Comparison of ENCODE assay signal across 15 cellular contexts in genomic region chr17:81338301-81339179, GRCh38. TPM values are rescaled to one million over a fixed set of nuclear protein-coding genes. Genes with fewer than 3 reads are reported as not detected.
DNase-seq lines count a peak whose midpoint lies in the region; ATAC-seq, FAIRE-seq and TF ChIP-seq lines count a peak whose summit lies in the region.
"Had no signal": no experiment of that assay in that cellular context is flagged by ENCODE, and none has a peak within 500 bp of the region (broad histone marks: within the 10 kb centered on the region; RNA-seq: fewer than 3 reads in every experiment).

No MANE protein-coding gene starts in this region.

- no peak overlapping the region for H4K91ac ChIP-seq in H1 (replicated peaks; ENCODE audit: insufficient read length, low read length)

- intact Hi-C loops in activated CD4-positive, alpha-beta T cell treated with anti-CD3 and anti-CD28 coated beads, Interleukin-2, amount 10 ng/mL, durations not matched to agents 24 days and 14 days (cut with micrococcal nuclease), result no loop called here

- 0 out of 4 replicates have a peak, but pooled peaks of 1 of the 2 experiments have one; percentile 6 for TF ChIP-seq RAD21 in H1 (IDR thresholded peaks at IDR 0.05 in 1 of 2, conservative IDR thresholded peaks at IDR 0.05 in 1 of 2; ENCODE audit: low read depth in 2 of 2, low read length in 2 of 2)

- H3K36me3 Mint-ChIP-seq in activated CD4-positive, alpha-beta T cell treated with anti-CD3 and anti-CD28 coated beads, Interleukin-2, amount 10 ng/mL, durations not matched to agents 24 days and 14 days (ENCODE audit: low read depth), result no peaks in the 10 kb centered on the region

- WGBS in H1 (ENCODE audit: extremely low coverage in 1 of 2, insufficient coverage in 1 of 2, insufficient read length in 1 of 2, insufficient replicate concordance in 2 of 2, low coverage in 1 of 2, low lambda C conversion rate in 2 of 2, missing lambda C conversion rate in 1 of 2), 2 experiments, result 81% methylated on average over 13 of the region's 17 CpGs; no CpG with 5 or more reads in 1 of the 2 experiments

- peak overlapping the region; percentile 20 for H3K27ac Mint-ChIP-seq in activated CD4-positive, alpha-beta T cell treated with anti-CD3 and anti-CD28 coated beads, Interleukin-2, amount 10 ng/mL, durations not matched to agents 24 days and 14 days
- H3K27ac Mint-ChIP-seq: activated CD4-positive, alpha-beta T cell treated with anti-CD3 and anti-CD28 coated beads, Interleukin-2, amount 10 ng/mL, durations not matched to agents 7 days and 5 days had no signal

- no peak overlapping the region for H2AFZ ChIP-seq in H1 (ENCODE audit: low read length)

- no peak overlapping the region for H4K5ac ChIP-seq in H1 (ENCODE audit: insufficient read length, low read depth, low read length)

- H3K14ac ChIP-seq in H1 (ENCODE audit: insufficient read length), result no peak overlapping the region

- no peak overlapping the region; the same call in 1 of the 2 replicates for H4K8ac ChIP-seq in H1 (ENCODE audit: extremely low read depth, insufficient read depth, low read length)

- no peaks in the 10 kb centered on the region for H3K79me2 ChIP-seq in H1 (ENCODE audit: control insufficient read depth in 1 of 2, insufficient read depth in 2 of 2, low read length in 2 of 2)

- peak overlapping the region; percentile 24 for H3K18ac ChIP-seq in H1 (ENCODE audit: extremely low read depth, low read length)

- H3K36me3 ChIP-seq in H1 (ENCODE audit: control insufficient read depth in 2 of 4, insufficient read depth in 4 of 4, low read length in 3 of 4) (no peaks in the 10 kb centered on the region; a peak in 1 of 8 replicates), muscle layer of colon (ENCODE audit: insufficient read depth, low read length) (no peaks in the 10 kb centered on the region)
- H3K36me3 ChIP-seq: tibial artery had no signal

- no peak for TF ChIP-seq EP300 in H1 (IDR thresholded peaks at IDR 0.05; ENCODE audit: borderline replicate concordance in 1 of 2, low read depth in 2 of 2, low read length in 2 of 2)

- H3K27me3 Mint-ChIP-seq in activated CD4-positive, alpha-beta T cell treated with anti-CD3 and anti-CD28 coated beads, Interleukin-2, amount 10 ng/mL, durations not matched to agents 24 days and 14 days, result peaks cover 27% of the 10 kb centered on the region

- TF ChIP-seq POLR2A in H1 (IDR thresholded peaks at IDR 0.05; ENCODE audit: control extremely low read depth in 1 of 2, low read depth in 2 of 2, low read length in 2 of 2), result no peak

- H3K9me3 Mint-ChIP-seq in activated CD4-positive, alpha-beta T cell treated with anti-CD3 and anti-CD28 coated beads, Interleukin-2, amount 10 ng/mL, durations not matched to agents 24 days and 14 days, result no peaks in the 10 kb centered on the region
- H3K9me3 Mint-ChIP-seq: activated CD4-positive, alpha-beta T cell treated with anti-CD3 and anti-CD28 coated beads, Interleukin-2, amount 10 ng/mL, durations not matched to agents 7 days and 5 days had no signal

- H2BK20ac ChIP-seq in H1 (ENCODE audit: low read length), result 0 out of 2 replicates have a peak overlapping the region, but pooled peaks have one; percentile 48

- CTCF ChIA-PET in H1 (lab: Charles Lee; ENCODE audit: partially characterized antibody), result interaction anchor here (0.7 to 1.8 kb wide), 3 partner anchors 12 to 86 kb away, joined by 3 to 4 read pairs (median 3); no protein-coding TSS in a partner anchor

- H4K20me1 ChIP-seq in H1 (replicated peaks in 1 of 2; ENCODE audit: control insufficient read depth in 1 of 2, insufficient read depth in 2 of 2, low read length in 2 of 2), result peaks cover 0 to 4% of the 10 kb centered on the region in 2 experiments

- H3K4me1 Mint-ChIP-seq in activated CD4-positive, alpha-beta T cell treated with anti-CD3 and anti-CD28 coated beads, Interleukin-2, amount 10 ng/mL, durations not matched to agents 24 days and 14 days, result no peaks in the 10 kb centered on the region
- H3K4me1 Mint-ChIP-seq: activated CD4-positive, alpha-beta T cell treated with anti-CD3 and anti-CD28 coated beads, Interleukin-2, amount 10 ng/mL, durations not matched to agents 7 days and 5 days had no signal

- H2BK12ac ChIP-seq in H1 (ENCODE audit: low read depth, low read length), result peak overlapping the region; percentile 71; the same call in 1 of the 2 replicates

- no peak overlapping the region for H3K9ac ChIP-seq in H1 (replicated peaks in 1 of 4; ENCODE audit: extremely low read depth in 1 of 4, low read depth in 3 of 4, low read length in 3 of 4)
- no peak overlapping the region for H3K9ac ChIP-seq in muscle layer of colon (ENCODE audit: low read length)

- peak overlapping the region in 1 of 2 experiments; percentile 52; a peak in 1 of 4 replicates for H3K4me2 ChIP-seq in H1 (ENCODE audit: insufficient read depth in 1 of 2, low read depth in 2 of 2, low read length in 2 of 2)

- peak overlapping the region; percentile 81; the same call in 1 of the 2 replicates for H2BK15ac ChIP-seq in H1 (ENCODE audit: low read length)

- H3K23me2 ChIP-seq in H1 (ENCODE audit: low read depth, low read length), result peaks cover 12% of the 10 kb centered on the region; the same call in 1 of the 2 replicates

- POLR2A ChIA-PET in H1 (lab: Charles Lee; ENCODE audit: partially characterized antibody), result interaction anchor here (1.4 kb wide), 3 partner anchors 28 to 56 kb away, joined by 3 read pairs; partner anchors contain the start of gene BAHCC1

- H3K27ac ChIP-seq in H1 (ENCODE audit: low read depth, low read length) (no peak overlapping the region), muscle layer of colon (ENCODE audit: low read depth, low read length) (peak overlapping the region; percentile 53)
- H3K27ac ChIP-seq: tibial artery had no signal

- H3K4me3 Mint-ChIP-seq in activated CD4-positive, alpha-beta T cell treated with anti-CD3 and anti-CD28 coated beads, Interleukin-2, amount 10 ng/mL, durations not matched to agents 24 days and 14 days, result no peak overlapping the region
- H3K4me3 Mint-ChIP-seq: activated CD4-positive, alpha-beta T cell treated with anti-CD3 and anti-CD28 coated beads, Interleukin-2, amount 10 ng/mL, durations not matched to agents 7 days and 5 days had no signal

- H3K4me3 ChIP-seq in H1 (ENCODE audit: extremely low read depth in 1 of 4, insufficient read depth in 2 of 4, low read depth in 3 of 4, low read length in 4 of 4) (no peak overlapping the region), muscle layer of colon (ENCODE audit: low read depth in 1 of 2, low read length in 2 of 2) (no peak overlapping the region)
- H3K4me3 ChIP-seq: tibial artery had no signal

- H3K27me3 ChIP-seq in H1 (replicated peaks in 1 of 4; ENCODE audit: control insufficient read depth in 3 of 4, extremely low read depth in 1 of 4, insufficient read depth in 3 of 4, low read length in 3 of 4) (peaks cover 25 to 49% (median 42%) of the 10 kb centered on the region in 4 experiments), muscle layer of colon (ENCODE audit: control insufficient read depth in 1 of 2, insufficient read depth in 2 of 2, low read length in 2 of 2) (no peaks in the 10 kb centered on the region)

- 0 out of 2 replicates have a peak overlapping the region, but pooled peaks have one; percentile 75 for H2AK5ac ChIP-seq in H1 (ENCODE audit: low read depth, low read length)

- no peak for DNase-seq in activated CD4-positive, alpha-beta T cell treated with anti-CD3 and anti-CD28 coated beads, Interleukin-2, amount 10 ng/mL, durations not matched to agents 24 days and 14 days
- DNase-seq in activated CD4-positive, alpha-beta T cell treated with anti-CD3 and anti-CD28 coated beads for 4 hours, result no peak
- DNase-seq in H1 (ENCODE audit: low read depth in 1 of 2, low spot score in 2 of 2), result peak in 1 of 2 experiments; percentile 47
- DNase-seq in ureter (ENCODE audit: low spot score), result peak; percentile 44
- DNase-seq in NCI-H345 treated with DMSO at 0.1 percent for 48 hours (lab: John Stamatoyannopoulos, UW; ENCODE audit: unreplicated experiment), result no peak
- DNase-seq in NCI-H187 treated with DMSO at 0.1 percent for 48 hours (lab: John Stamatoyannopoulos, UW), result no peak
- DNase-seq: activated CD4-positive, alpha-beta T cell treated with anti-CD3 and anti-CD28 coated beads, Interleukin-2, amount 10 ng/mL, durations not matched to agents 7 days and 5 days; activated naive CD4-positive, alpha-beta T cell; effector CD8-positive, alpha-beta T cell; KG1; NCI-H2227 treated with DMSO at 0.1 percent for 48 hours; occipital lobe; tibial artery had no signal

- no peak for FAIRE-seq in H1 (lab: Jason Lieb, UNC)

- no peak for TF ChIP-seq CTCF in H1 (IDR thresholded peaks at IDR 0.05; ENCODE audit: control extremely low read depth in 1 of 3, insufficient read depth in 1 of 3, low read depth in 1 of 3, low read length in 3 of 3)

- ATAC-seq in GM21529 (IDR thresholded peaks at IDR 0.05; ENCODE audit: unreplicated experiment), result no peak

- peak overlapping the region; percentile 15; the same call in 1 of the 2 replicates for H2BK5ac ChIP-seq in H1 (ENCODE audit: low read depth, low read length)

- H3K4me1 ChIP-seq in H1 (replicated peaks in 1 of 4; ENCODE audit: control insufficient read depth in 3 of 4, insufficient read depth in 4 of 4, low read length in 3 of 4) (peaks cover 0 to 44% (median 28%) of the 10 kb centered on the region in 4 experiments; a peak in 6 of 7 replicates), muscle layer of colon (ENCODE audit: insufficient read depth, low read length) (peaks cover 34% of the 10 kb centered on the region)

- peak overlapping the region; percentile 3 for H3K4ac ChIP-seq in H1 (replicated peaks; ENCODE audit: insufficient read length, low read depth, low read length)

- no peak overlapping the region for H3K23ac ChIP-seq in H1 (ENCODE audit: insufficient read length)

- H3K56ac ChIP-seq in H1 (replicated peaks; ENCODE audit: insufficient read length, low read depth, low read length), result no peak overlapping the region

- no peak overlapping the region for H2BK120ac ChIP-seq in H1 (replicated peaks; ENCODE audit: low read depth, low read length)

- H3K9me3 ChIP-seq in H1 (ENCODE audit: insufficient read depth in 2 of 2, low read depth in 1 of 2, low read length in 1 of 2) (no peaks in the 10 kb centered on the region), muscle layer of colon (ENCODE audit: low read length) (no peaks in the 10 kb centered on the region)
- H3K9me3 ChIP-seq: tibial artery had no signal

- H3K79me1 ChIP-seq in H1 (ENCODE audit: low read depth, low read length), result no peaks in the 10 kb centered on the region

RNA-seq across cellular contexts. Expression of gene SLC38A10, which starts 43.4 kb away (rescaled TPM):
- 98.0 and 105 TPM in 2 replicates for total RNA-seq in activated CD4-positive, alpha-beta T cell treated with anti-CD3 and anti-CD28 coated beads, Interleukin-2, amount 10 ng/mL, durations not matched to agents 24 days and 14 days
- total RNA-seq in H1 (2021; fragmentation: NEBNext Ultra II Directional; extraction: Animal tissue kit (Norgen Biotek cat#: 25700)), result 35.7 and 41.0 TPM in 2 replicates
- 26.4 and 44.4 TPM in 2 replicates for polyA plus RNA-seq in H1 (2011; rRNA removed)
- polyA plus RNA-seq in H1 (2011; cell fraction: cytosol; rRNA removed), result 26.3 TPM
- 76.9 TPM for polyA plus RNA-seq in H1 (2011; cell fraction: nucleus; rRNA removed)
- polyA plus RNA-seq in H1 (2012, experiment 1 of 2), result 24.8 to 37.5 TPM (median 34.7 TPM) in 4 replicates
- polyA plus RNA-seq in H1 (2012, experiment 2 of 2), result 22.5 TPM
- polyA plus RNA-seq in H1 (2013, experiment 1 of 2), result 29.8 TPM
- polyA plus RNA-seq in H1 (2013, experiment 2 of 2), result 28.9 TPM
- 35.9 and 40.0 TPM in 2 replicates for polyA minus RNA-seq in H1 (2011; rRNA and poly(A)+ RNA removed)
- 38.1 TPM for polyA minus RNA-seq in H1 (2011; cell fraction: cytosol; rRNA and poly(A)+ RNA removed)
- 47.8 TPM for polyA minus RNA-seq in H1 (2011; cell fraction: nucleus; rRNA and poly(A)+ RNA removed)
- total RNA-seq in ureter, result 94.4 TPM

RNA-seq across cellular contexts. Expression of gene BAHCC1, which starts 56.7 kb away (rescaled TPM):
- 0.05 TPM in 1 of 2 replicates, not detected in the other for total RNA-seq in activated CD4-positive, alpha-beta T cell treated with anti-CD3 and anti-CD28 coated beads, Interleukin-2, amount 10 ng/mL, durations not matched to agents 24 days and 14 days
- total RNA-seq in H1 (2021; fragmentation: NEBNext Ultra II Directional; extraction: Animal tissue kit (Norgen Biotek cat#: 25700)), result 0.58 and 0.71 TPM in 2 replicates
- polyA plus RNA-seq in H1 (2011; rRNA removed), result 0.26 and 0.61 TPM in 2 replicates
- 0.47 TPM for polyA plus RNA-seq in H1 (2011; cell fraction: cytosol; rRNA removed)
- polyA plus RNA-seq in H1 (2011; cell fraction: nucleus; rRNA removed), result 2.9 TPM
- 0.44 to 0.98 TPM (median 0.89 TPM) in 4 replicates for polyA plus RNA-seq in H1 (2012, experiment 1 of 2)
- 0.58 TPM for polyA plus RNA-seq in H1 (2012, experiment 2 of 2)
- polyA plus RNA-seq in H1 (2013, experiment 1 of 2), result 0.45 TPM
- polyA plus RNA-seq in H1 (2013, experiment 2 of 2), result 0.50 TPM
- 0.88 and 0.95 TPM in 2 replicates for polyA minus RNA-seq in H1 (2011; rRNA and poly(A)+ RNA removed)
- 3.2 TPM for polyA minus RNA-seq in H1 (2011; cell fraction: cytosol; rRNA and poly(A)+ RNA removed)
- 1.3 TPM for polyA minus RNA-seq in H1 (2011; cell fraction: nucleus; rRNA and poly(A)+ RNA removed)
- 23.7 TPM for total RNA-seq in ureter
- total RNA-seq: activated CD4-positive, alpha-beta T cell treated with anti-CD3 and anti-CD28 coated beads, Interleukin-2, amount 10 ng/mL, durations not matched to agents 7 days and 5 days had no signal

Comparison
In these comparisons a context has a peak if more than half of its experiments do, and no peak if none do; other contexts are left out.
1. RNA of gene BAHCC1, which starts 56.7 kb away (total RNA-seq): 23.7 TPM in ureter (single experiment); 0.58 to 0.71 TPM in H1 and 0.05 TPM in activated CD4-positive, alpha-beta T cell treated with anti-CD3 and anti-CD28 coated beads, Interleukin-2, amount 10 ng/mL, durations not matched to agents 24 days and 14 days; every median in the first group is over 10 times any median in the second.